ENCODE assay signal across 12 cellular contexts in the genomic region with DNA sequence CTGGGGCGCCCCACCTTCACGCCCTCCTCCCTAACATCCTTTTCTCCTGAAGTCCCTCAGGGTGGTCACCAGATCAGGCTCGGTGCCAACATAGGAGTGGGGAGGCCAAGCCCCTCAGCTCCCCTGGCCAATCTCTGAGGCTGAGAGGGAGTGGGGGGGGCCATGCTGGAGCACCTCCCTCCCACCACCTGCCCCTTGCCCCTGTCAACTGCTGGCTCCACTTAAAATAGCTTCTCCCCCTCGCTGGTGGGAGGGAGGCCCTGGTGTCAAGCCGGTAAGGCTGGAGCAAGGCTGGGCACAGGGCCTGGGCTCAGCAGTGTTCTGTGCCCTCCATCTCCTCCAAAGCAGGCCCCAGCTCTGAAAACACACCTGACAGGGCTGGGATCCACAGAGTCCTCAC. TPM values are rescaled to one million over a fixed set of nuclear protein-coding genes. Genes with fewer than 3 reads are reported as not detected.
A peak's percentile ranks its signal among the peaks of the same experiment; 100 is the strongest.
DNase-seq lines count a peak whose midpoint lies in the region; ATAC-seq and TF ChIP-seq lines count a peak whose summit lies in the region.
"Had no signal": no experiment of that assay in that cellular context is flagged by ENCODE, and none has a peak within 500 bp of the region (broad histone marks: within the 10 kb centered on the region; RNA-seq: fewer than 3 reads in every experiment).

No MANE protein-coding gene starts in this region.

- TF ChIP-seq CTCF in C4-2B (conservative IDR thresholded peaks at IDR 0.05) (no peak), VCaP (conservative IDR thresholded peaks at IDR 0.05) (no peak), heart left ventricle (IDR thresholded peaks at IDR 0.05) (no peak), sigmoid colon (IDR thresholded peaks at IDR 0.05) (no peak)

- H3K27ac ChIP-seq in C4-2B (peak overlapping the region; percentile 98), VCaP (peak overlapping the region; percentile 90), heart left ventricle (peak overlapping the region in 11 of 12 donors; percentile 57 to 98 (median 93)), sigmoid colon (peak overlapping the region; percentile 89 to 96 (median 90)), aorta (ENCODE audit: low read depth in 1 of 2, low read length in 2 of 2) (no peak overlapping the region)
- H3K27ac ChIP-seq: brain microvascular endothelial cell had no signal

- H3K27me3 ChIP-seq in heart left ventricle (no peaks in the 10 kb centered on the region), sigmoid colon (no peaks in the 10 kb centered on the region), aorta (ENCODE audit: control insufficient read depth in 1 of 2, insufficient read depth in 2 of 2, low read length in 1 of 2) (no peaks in the 10 kb centered on the region)
- H3K27me3 ChIP-seq: brain microvascular endothelial cell had no signal

- intact Hi-C loops in heart left ventricle (cut with DNase I): no loop called here
- intact Hi-C loops in sigmoid colon (cut with DNase I): loop anchor here (2.0 kb wide), 1 partner anchor 56 kb away; no protein-coding TSS in a partner anchor
- intact Hi-C loops in aorta (cut with DNase I): no loop called here

- H3K4me1 ChIP-seq in heart left ventricle: peaks cover 26 to 92% (median 78%) of the 10 kb centered on the region in 12 donors
- H3K4me1 ChIP-seq in sigmoid colon: peaks cover 3 to 93% (median 86%) of the 10 kb centered on the region in 4 donors
- H3K4me1 ChIP-seq in aorta (ENCODE audit: control insufficient read depth in 1 of 2, insufficient read depth in 2 of 2, low read length in 2 of 2): peaks cover 0 to 5% of the 10 kb centered on the region in 2 donors

- TF ChIP-seq EP300 in sigmoid colon (IDR thresholded peaks at IDR 0.05): no peak

- H3K36me3 ChIP-seq in heart left ventricle (no peaks in the 10 kb centered on the region), sigmoid colon (no peaks in the 10 kb centered on the region), aorta (ENCODE audit: control insufficient read depth in 1 of 2, insufficient read depth in 2 of 2, low read length in 1 of 2) (no peaks in the 10 kb centered on the region)

- ATAC-seq in heart left ventricle (peak; percentile 9 to 53 (median 20)), aorta (ENCODE audit: low FRiP score) (no peak)

- H3K9me3 ChIP-seq in heart left ventricle: no peaks in the 10 kb centered on the region
- no peaks in the 10 kb centered on the region for H3K9me3 ChIP-seq in sigmoid colon
- no peaks in the 10 kb centered on the region for H3K9me3 ChIP-seq in aorta (ENCODE audit: control insufficient read depth, low read length)

- H3K4me3 ChIP-seq in heart left ventricle: no peak overlapping the region
- no peak overlapping the region for H3K4me3 ChIP-seq in sigmoid colon
- no peak overlapping the region for H3K4me3 ChIP-seq in aorta (ENCODE audit: low read length in 2 of 2)

- 45 to 60% (median 56%) methylated on average over 1 to 5 of the region's 5 CpGs for WGBS in heart left ventricle, 4 donors
- WGBS in sigmoid colon, 2 donors: 61% methylated on average over 5 of the region's 5 CpGs
- 51% methylated on average over 5 of the region's 5 CpGs for WGBS in aorta, 2 donors

- peak in 3 of 5 donors; percentile 58 to 80 (median 60) for DNase-seq in heart left ventricle
- DNase-seq in sigmoid colon: no peak
- DNase-seq in NCI-H1694 (lab: John Stamatoyannopoulos, UW): no peak
- DNase-seq in OCI-M2 (lab: John Stamatoyannopoulos, UW; ENCODE audit: unreplicated experiment): no peak
- no peak for DNase-seq in kidney tubule cell (ENCODE audit: low spot score)
- DNase-seq in aorta: no peak
- DNase-seq: activated CD4-positive, alpha-beta memory T cell treated with anti-CD3 and anti-CD28 coated beads, Interleukin-2, amount 10 ng/mL, durations not matched to agents 7 days and 5 days; brain microvascular endothelial cell; MV-4-11; retina had no signal

- no peak for TF ChIP-seq POLR2A in heart left ventricle (IDR thresholded peaks at IDR 0.05)
- no peak for TF ChIP-seq POLR2A in sigmoid colon (IDR thresholded peaks at IDR 0.05)

RNA-seq across cellular contexts. Expression of gene PLXNB2, which starts 4.9 kb away (rescaled TPM):
- total RNA-seq in heart left ventricle (100 to 1,000 TPM in 2 of 9 donors, 10 to 100 TPM in 7; 44.4 to 139 (median 57.9) TPM), sigmoid colon (100 to 1,000 TPM in 1 of 4 donors, 10 to 100 TPM in 3; 60.4 to 150 (median 68.7) TPM), aorta (100 to 1,000 TPM; 139 to 210 TPM)
- polyA plus RNA-seq in heart left ventricle (10 to 100 TPM; 35.1 to 40.3 TPM), sigmoid colon (100 to 1,000 TPM in 1 of 3 donors, 10 to 100 TPM in 2; 18.6 to 142 (median 35.8) TPM), aorta (100 to 1,000 TPM in 1 of 2 donors, 10 to 100 TPM in 1; 46.0 to 214 TPM)

RNA-seq across cellular contexts. Expression of gene DENND6B, which starts 24.2 kb away (rescaled TPM):
- total RNA-seq in heart left ventricle: 1 to 10 TPM; 1.0 to 3.2 (median 2.0) TPM
- 1 to 10 TPM; 1.0 to 1.3 TPM for polyA plus RNA-seq in heart left ventricle
- 1 to 10 TPM; 2.1 to 7.2 (median 2.8) TPM for total RNA-seq in sigmoid colon
- polyA plus RNA-seq in sigmoid colon: 1 to 10 TPM in 2 of 3 donors, under 1 TPM in 1; 0.69 to 4.4 (median 1.2) TPM
- 1 to 10 TPM; 2.3 to 7.0 TPM for total RNA-seq in aorta
- polyA plus RNA-seq in aorta: 1 to 10 TPM in 1 of 2 donors, under 1 TPM in 1; 0.25 to 7.5 TPM

RNA-seq across cellular contexts. Expression of gene MAPK11, which starts 32.4 kb away (rescaled TPM):
- total RNA-seq in heart left ventricle (10 to 100 TPM in 1 of 9 donors, 1 to 10 TPM in 8; 5.0 to 12.1 (median 7.0) TPM), sigmoid colon (1 to 10 TPM in 3 of 4 donors, under 1 TPM in 1; 0.82 to 6.6 (median 4.5) TPM), aorta (10 to 100 TPM; 10.7 to 23.2 TPM)
- polyA plus RNA-seq in heart left ventricle (1 to 10 TPM; 7.8 to 9.9 TPM), sigmoid colon (1 to 10 TPM in 2 of 3 donors, under 1 TPM in 1; 0.23 to 7.3 (median 1.2) TPM), aorta (10 to 100 TPM in 1 of 2 donors, under 1 TPM in 1; 0.13 to 14.9 TPM)

RNA-seq across cellular contexts. Expression of gene PPP6R2, which starts 40.6 kb away (rescaled TPM):
- 10 to 100 TPM; 31.6 to 68.1 (median 41.5) TPM for total RNA-seq in heart left ventricle
- 10 to 100 TPM; 29.6 to 42.4 TPM for polyA plus RNA-seq in heart left ventricle
- 10 to 100 TPM; 29.0 to 64.5 (median 43.9) TPM for total RNA-seq in sigmoid colon
- polyA plus RNA-seq in sigmoid colon: 10 to 100 TPM; 15.0 to 57.5 (median 22.4) TPM
- 10 to 100 TPM; 45.2 to 46.7 TPM for total RNA-seq in aorta
- polyA plus RNA-seq in aorta: 10 to 100 TPM; 14.1 to 62.5 TPM

RNA-seq across cellular contexts. Expression of gene MAPK12, which starts 41.1 kb away (rescaled TPM):
- 10 to 100 TPM; 12.2 to 18.0 (median 15.5) TPM for total RNA-seq in heart left ventricle
- polyA plus RNA-seq in heart left ventricle: 10 to 100 TPM; 11.6 to 17.9 TPM
- 1 to 10 TPM; 2.5 to 10.0 (median 6.7) TPM for total RNA-seq in sigmoid colon
- 1 to 10 TPM in 2 of 3 donors, under 1 TPM in 1; 0.60 to 6.0 (median 2.1) TPM for polyA plus RNA-seq in sigmoid colon
- 10 to 100 TPM in 1 of 2 donors, 1 to 10 TPM in 1; 9.2 to 22.9 TPM for total RNA-seq in aorta
- 10 to 100 TPM in 1 of 2 donors, 1 to 10 TPM in 1; 1.6 to 19.0 TPM for polyA plus RNA-seq in aorta

Comparison
In these comparisons a context has a peak if more than half of its experiments do, and no peak if none do; other contexts are left out.
1. H3K27ac ChIP-seq: peak in C4-2B (single experiment), VCaP (single experiment), heart left ventricle (11 of 12) and sigmoid colon (4 of 4); none in aorta (0 of 2).
2. DNase-seq: peak in heart left ventricle (3 of 5); none in sigmoid colon (single experiment), NCI-H1694 (single experiment), OCI-M2 (single experiment), kidney tubule cell (single experiment) and aorta (0 of 2).